Comparison of ENCODE assay signal across 20 cellular contexts in genomic region chr13:43431279-43431678, GRCh38.
"Had no signal": no experiment of that assay in that cellular context is flagged by ENCODE, and none has a peak within 500 bp of the region (broad histone marks: within the 10 kb centered on the region; RNA-seq: fewer than 3 reads in every experiment).

No MANE protein-coding gene starts in this region.

- H3K27me3 ChIP-seq: colonic mucosa, gastroesophageal sphincter, heart left ventricle, suprapubic skin had no signal

- H3K27ac Mint-ChIP-seq: activated CD4-positive, alpha-beta memory T cell treated with anti-CD3 and anti-CD28 coated beads for 36 hours; activated CD4-positive, alpha-beta T cell treated with anti-CD3 and anti-CD28 coated beads for 36 hours; activated naive CD8-positive, alpha-beta T cell; activated T-helper 1 cell treated with anti-CD3 and anti-CD28 coated beads, Interleukin-12 subunit alpha, Interleukin-12 subunit beta, Interleukin-2, Interleukin-4 antibody, amounts not matched to agents 30 ng/mL and 10 ng/mL and 1 ng/mL, durations not matched to agents 14 hours and 24 hours and 36 hours; naive B cell; progenitor cell of endocrine pancreas; stimulated activated naive CD8-positive, alpha-beta T cell treated with anti-CD3 and anti-CD28 coated beads, Interleukin-15, amount 100 ng/mL, for 72 hours; T-helper 2 cell treated with Interferon-gamma antibody and Interleukin-4, amounts not matched to agents 5 μg/mL and 100 μg/mL, for 36 hours; type B pancreatic cell had no signal

- DNase-seq: activated CD4-positive, alpha-beta memory T cell treated with anti-CD3 and anti-CD28 coated beads for 36 hours; activated CD4-positive, alpha-beta T cell treated with anti-CD3 and anti-CD28 coated beads for 36 hours; activated T-cell treated with anti-CD3 and anti-CD28 coated beads for 4 hours; colonic mucosa; heart left ventricle; kidney; left ventricle myocardium inferior; naive B cell; right cardiac atrium; stimulated activated CD4-positive, alpha-beta T cell treated with anti-CD3 and anti-CD28 coated beads, Interleukin-4, amount 100 ng/mL, for 1 hour; stimulated activated naive CD8-positive, alpha-beta T cell treated with anti-CD3 and anti-CD28 coated beads, Interleukin-15, amount 100 ng/mL, for 72 hours had no signal

- H3K36me3 Mint-ChIP-seq: activated CD4-positive, alpha-beta memory T cell treated with anti-CD3 and anti-CD28 coated beads for 36 hours; naive B cell had no signal

- H3K36me3 ChIP-seq: colonic mucosa, gastroesophageal sphincter, heart left ventricle, left ventricle myocardium inferior, suprapubic skin had no signal

- H3K9me3 Mint-ChIP-seq: activated CD4-positive, alpha-beta memory T cell treated with anti-CD3 and anti-CD28 coated beads for 36 hours; activated T-helper 1 cell treated with anti-CD3 and anti-CD28 coated beads, Interleukin-12 subunit alpha, Interleukin-12 subunit beta, Interleukin-2, Interleukin-4 antibody, amounts not matched to agents 30 ng/mL and 10 ng/mL and 1 ng/mL, durations not matched to agents 14 hours and 24 hours and 36 hours; naive B cell; neural crest cell; stimulated activated naive CD8-positive, alpha-beta T cell treated with anti-CD3 and anti-CD28 coated beads, Interleukin-15, amount 100 ng/mL, for 72 hours; T-helper 2 cell treated with Interferon-gamma antibody and Interleukin-4, amounts not matched to agents 5 μg/mL and 100 μg/mL, for 36 hours; type B pancreatic cell had no signal

- H3K9me3 ChIP-seq: colonic mucosa, gastroesophageal sphincter, heart left ventricle, left ventricle myocardium inferior, suprapubic skin had no signal

- ATAC-seq: activated CD4-positive, alpha-beta T cell treated with anti-CD3 and anti-CD28 coated beads for 36 hours; gastroesophageal sphincter; right cardiac atrium; stimulated activated naive CD8-positive, alpha-beta T cell treated with anti-CD3 and anti-CD28 coated beads, Interleukin-15, amount 100 ng/mL, for 72 hours had no signal

- H3K4me3 Mint-ChIP-seq: activated CD4-positive, alpha-beta memory T cell treated with anti-CD3 and anti-CD28 coated beads for 36 hours; activated CD4-positive, alpha-beta T cell treated with anti-CD3 and anti-CD28 coated beads for 36 hours; activated naive CD8-positive, alpha-beta T cell; activated T-helper 1 cell treated with anti-CD3 and anti-CD28 coated beads, Interleukin-12 subunit alpha, Interleukin-12 subunit beta, Interleukin-2, Interleukin-4 antibody, amounts not matched to agents 30 ng/mL and 10 ng/mL and 1 ng/mL, durations not matched to agents 14 hours and 24 hours and 36 hours; naive B cell; neural crest cell; stimulated activated naive CD8-positive, alpha-beta T cell treated with anti-CD3 and anti-CD28 coated beads, Interleukin-15, amount 100 ng/mL, for 72 hours; T-helper 2 cell treated with Interferon-gamma antibody and Interleukin-4, amounts not matched to agents 5 μg/mL and 100 μg/mL, for 36 hours; type B pancreatic cell had no signal

- H3K4me1 ChIP-seq: colonic mucosa, gastroesophageal sphincter, suprapubic skin had no signal

- H3K4me3 ChIP-seq: colonic mucosa, gastroesophageal sphincter, heart left ventricle, left ventricle myocardium inferior, smooth muscle cell, suprapubic skin had no signal

- H3K27me3 Mint-ChIP-seq: naive B cell, progenitor cell of endocrine pancreas, type B pancreatic cell had no signal

- H3K4me1 Mint-ChIP-seq: activated CD4-positive, alpha-beta T cell treated with anti-CD3 and anti-CD28 coated beads for 36 hours; naive B cell; neural crest cell; stimulated activated naive CD8-positive, alpha-beta T cell treated with anti-CD3 and anti-CD28 coated beads, Interleukin-15, amount 100 ng/mL, for 72 hours had no signal

- H3K27ac ChIP-seq: colonic mucosa, gastroesophageal sphincter, heart left ventricle, left ventricle myocardium inferior, suprapubic skin had no signal
